12 cellular contexts compared by ENCODE assay signal in the genomic region with DNA sequence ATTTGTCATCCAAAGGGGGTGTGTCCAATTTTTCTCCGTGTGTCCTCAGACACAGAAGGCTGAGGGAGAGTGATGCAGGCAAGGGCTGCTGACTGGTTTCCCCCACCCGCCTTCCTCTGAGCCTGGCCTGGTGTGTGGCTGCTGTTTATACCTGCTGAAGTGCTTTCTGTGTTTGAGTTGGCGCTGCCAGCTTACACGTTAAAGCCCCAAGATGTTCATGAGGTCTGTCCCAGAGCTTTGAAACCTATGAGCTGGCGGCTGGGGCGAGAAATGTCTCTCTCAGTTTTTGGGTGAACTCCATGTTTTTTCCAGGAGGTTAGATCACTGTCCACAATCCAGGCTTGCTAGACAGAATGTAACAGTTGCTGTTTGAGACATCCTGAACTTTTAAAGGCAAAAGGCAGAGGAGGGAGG.
DNase-seq lines count a peak whose midpoint lies in the region; ATAC-seq and TF ChIP-seq lines count a peak whose summit lies in the region.
"Had no signal": no experiment of that assay in that cellular context is flagged by ENCODE, and none has a peak within 500 bp of the region (broad histone marks: within the 10 kb centered on the region; RNA-seq: fewer than 3 reads in every experiment).

No MANE protein-coding gene starts in this region.

- H3F3A ChIP-seq in GM23248 (ENCODE audit: insufficient read depth), result peaks cover 4% of the 10 kb centered on the region; the same call in 1 of the 2 replicates

- no peak overlapping the region for H3K4me3 ChIP-seq in GM23248
- no peak overlapping the region for H3K4me3 ChIP-seq in mammary epithelial cell (replicated peaks in 1 of 3; ENCODE audit: insufficient read depth in 1 of 3, low read depth in 2 of 3, low read length in 3 of 3)
- H3K4me3 ChIP-seq in left lung, result no peak overlapping the region
- H3K4me3 ChIP-seq in skeletal muscle satellite cell (ENCODE audit: low read length), result no peak overlapping the region
- H3K4me3 ChIP-seq: K562 had no signal

- H3K27ac ChIP-seq in GM23248 (peak overlapping the region; percentile 62), mammary epithelial cell (ENCODE audit: insufficient read depth, low read depth, low read length) (no peak overlapping the region), left lung (no peak overlapping the region)

- no TSS peak for BruUV-seq in mammary epithelial cell (replicated peaks; lab: Mats Ljungman, UMichigan)

- H3K9ac ChIP-seq in GM23248, result peak overlapping the region; percentile 65
- no peak overlapping the region for H3K9ac ChIP-seq in mammary epithelial cell (ENCODE audit: insufficient read depth, low read length)
- H3K9ac ChIP-seq in skeletal muscle satellite cell (ENCODE audit: low read depth, low read length), result peak overlapping the region; percentile 77

- in situ Hi-C loops in GM23248 (cut with MboI), result no loop called here
- in situ Hi-C loops in mammary epithelial cell (cut with MboI; ENCODE audit: low sequenced_read_pairs in 2 of 2), result no loop called here

- H3K4me2 ChIP-seq in GM23248 (ENCODE audit: unreplicated experiment), result peak overlapping the region; percentile 10
- H3K4me2 ChIP-seq in mammary epithelial cell (ENCODE audit: insufficient read depth, low read depth, low read length), result no peak overlapping the region
- H3K4me2 ChIP-seq in skeletal muscle satellite cell (ENCODE audit: low read length), result peak overlapping the region; percentile 64

- TF ChIP-seq CTCF in mammary epithelial cell (conservative IDR thresholded peaks at IDR 0.05 in 1 of 2, IDR thresholded peaks at IDR 0.05 in 1 of 2; ENCODE audit: extremely low read depth in 1 of 2, insufficient read depth in 1 of 2, low read depth in 1 of 2, low read length in 2 of 2) (no peak), left lung (IDR thresholded peaks at IDR 0.05) (no peak)

- no peaks in the 10 kb centered on the region for H3K9me3 ChIP-seq in GM23248 (ENCODE audit: low read depth)
- no peaks in the 10 kb centered on the region for H3K9me3 ChIP-seq in mammary epithelial cell (replicated peaks; ENCODE audit: insufficient read depth, low read length)
- H3K9me3 ChIP-seq in left lung, result no peaks in the 10 kb centered on the region
- no peaks in the 10 kb centered on the region for H3K9me3 ChIP-seq in skeletal muscle satellite cell (replicated peaks; ENCODE audit: low read length)

- no peaks in the 10 kb centered on the region for H3K36me3 ChIP-seq in GM23248 (ENCODE audit: low read depth)
- H3K36me3 ChIP-seq in mammary epithelial cell (ENCODE audit: insufficient read depth, low read length), result no peaks in the 10 kb centered on the region
- H3K36me3 ChIP-seq in left lung, result no peaks in the 10 kb centered on the region
- no peaks in the 10 kb centered on the region for H3K36me3 ChIP-seq in skeletal muscle satellite cell (ENCODE audit: insufficient read depth, low read length)

- H3K27me3 ChIP-seq in GM23248 (replicated peaks; ENCODE audit: insufficient read depth) (no peaks in the 10 kb centered on the region), mammary epithelial cell (ENCODE audit: insufficient read depth, low read length) (no peaks in the 10 kb centered on the region), left lung (no peaks in the 10 kb centered on the region), skeletal muscle satellite cell (ENCODE audit: control insufficient read depth, insufficient read depth, low read length) (no peaks in the 10 kb centered on the region)

- DNase-seq in GM23248 (peak; percentile 77), mammary epithelial cell (no peak), left lung (peak; percentile 34 to 36), ecto neural progenitor cell (ENCODE audit: low spot score) (no peak), NCI-H1930 (lab: John Stamatoyannopoulos, UW) (no peak)
- DNase-seq: CD4-positive, alpha-beta T cell; NCI-H524 treated with DMSO at 0.1 percent for 48 hours; stimulated activated naive CD8-positive, alpha-beta T cell treated with anti-CD3 and anti-CD28 coated beads, Interleukin-15, Interleukin-2, amounts not matched to agents 100 U/mL and 50 U/mL, for 24 hours had no signal

- peak overlapping the region; percentile 88 for H2AFZ ChIP-seq in GM23248
- peak overlapping the region; percentile 70 for H2AFZ ChIP-seq in mammary epithelial cell (ENCODE audit: low read depth, low read length)

- CTCF ChIA-PET in mammary epithelial cell (lab: Charles Lee; ENCODE audit: low non-redundant PET), result interaction anchor here (0.6 kb wide), 1 partner anchor 17 kb away, joined by 8 read pairs; no protein-coding TSS in a partner anchor

- ATAC-seq in left lung, result peak; percentile 75
- ATAC-seq in GM18907 (IDR thresholded peaks at IDR 0.05; ENCODE audit: unreplicated experiment), result no peak
- ATAC-seq in HG03159 (IDR thresholded peaks at IDR 0.05; ENCODE audit: unreplicated experiment), result no peak
- ATAC-seq: K562; stimulated activated naive CD8-positive, alpha-beta T cell treated with anti-CD3 and anti-CD28 coated beads, Interleukin-15, Interleukin-2, amounts not matched to agents 100 U/mL and 50 U/mL, for 24 hours had no signal

- intact Hi-C loops in mammary epithelial cell (cut with micrococcal nuclease), result no loop called here
- intact Hi-C loops in left lung (cut with DNase I), result no loop called here

- no peaks in the 10 kb centered on the region for H3K9me2 ChIP-seq in GM23248 (ENCODE audit: insufficient read depth)

- WGBS in GM23248 (ENCODE audit: low coverage in 1 of 2, low lambda C conversion rate in 2 of 2, missing lambda C conversion rate in 2 of 2), 2 experiments, result 6 to 12% methylated on average over 6 of the region's 6 CpGs
- 51% methylated on average over 6 of the region's 6 CpGs for WGBS in mammary epithelial cell (ENCODE audit: low coverage, missing lambda C conversion rate)

- dilution Hi-C loops in mammary epithelial cell (cut with HindIII; ENCODE audit: low sequenced_read_pairs), result no loop called here

- H3K79me2 ChIP-seq in GM23248 (ENCODE audit: insufficient read depth) (no peaks in the 10 kb centered on the region), mammary epithelial cell (ENCODE audit: insufficient read depth, low read length) (no peaks in the 10 kb centered on the region)

- no peaks in the 10 kb centered on the region for H4K20me1 ChIP-seq in GM23248 (ENCODE audit: insufficient read depth)
- H4K20me1 ChIP-seq in mammary epithelial cell (ENCODE audit: insufficient read depth, low read length), result no peaks in the 10 kb centered on the region

- H3K4me1 ChIP-seq in GM23248 (ENCODE audit: insufficient read depth) (peaks cover 11% of the 10 kb centered on the region), mammary epithelial cell (ENCODE audit: insufficient read depth, low read length) (no peaks in the 10 kb centered on the region), left lung (no peaks in the 10 kb centered on the region), skeletal muscle satellite cell (ENCODE audit: control insufficient read depth, insufficient read depth, low read length) (peaks cover 26% of the 10 kb centered on the region)

Comparison
In these comparisons a context has a peak if more than half of its experiments do, and no peak if none do; other contexts are left out.
1. DNase-seq: peak in GM23248 (single experiment) and left lung (2 of 2); none in mammary epithelial cell (single experiment), ecto neural progenitor cell (single experiment) and NCI-H1930 (0 of 2).